In the genomic region with DNA sequence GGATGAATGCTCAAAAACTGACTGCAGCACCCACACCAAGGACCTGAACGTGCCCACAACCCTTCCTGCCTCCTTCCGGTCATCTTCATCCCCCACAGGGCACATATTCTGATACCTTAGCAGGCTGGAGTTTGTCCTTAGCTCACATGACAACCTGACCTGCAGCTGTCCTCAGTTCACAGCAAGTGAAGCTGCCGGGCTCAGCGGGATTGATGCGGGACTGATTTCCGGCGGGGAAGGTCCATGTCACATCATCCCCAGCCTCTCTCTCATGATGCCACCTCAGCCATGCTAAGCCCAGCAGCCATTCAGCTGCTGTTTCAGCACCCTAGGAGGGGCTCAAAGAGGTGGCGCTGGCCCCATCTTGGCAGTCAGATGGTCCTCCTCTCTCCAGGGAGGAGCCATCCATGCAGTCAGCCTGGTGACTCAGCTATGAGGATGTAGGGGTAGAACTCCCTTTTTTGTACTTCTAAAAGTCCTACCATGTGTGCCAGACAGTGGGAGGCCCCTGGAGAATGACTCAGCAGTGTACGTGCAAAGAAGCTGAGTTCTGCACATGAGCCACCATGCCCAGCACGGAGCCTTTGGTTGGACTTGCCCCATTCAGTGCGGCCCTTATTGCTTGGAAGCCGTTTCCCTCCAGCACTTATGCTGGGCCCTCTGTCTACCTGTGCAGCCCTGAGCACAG, we compare ENCODE assay signal across 9 cellular contexts. TPM values are rescaled to one million over a fixed set of nuclear protein-coding genes. Genes with fewer than 3 reads are reported as not detected.
DNase-seq lines count a peak whose midpoint lies in the region; FAIRE-seq and TF ChIP-seq lines count a peak whose summit lies in the region.
"Had no signal": no experiment of that assay in that cellular context is flagged by ENCODE, and none has a peak within 500 bp of the region (broad histone marks: within the 10 kb centered on the region; RNA-seq: fewer than 3 reads in every experiment).

No MANE protein-coding gene starts in this region.

- H3K9me3 ChIP-seq in A673 (ENCODE audit: low read depth, low read length, poor library complexity, severe bottlenecking) (no peaks in the 10 kb centered on the region), uterus (no peaks in the 10 kb centered on the region)

- DNase-seq in A673 (ENCODE audit: low spot score) (peak; percentile 81), HS-5 (ENCODE audit: low read depth) (peak; percentile 97), astrocyte of the cerebellum (ENCODE audit: low read depth) (peak; percentile 85), lung microvascular endothelial cell (ENCODE audit: low read depth in 2 of 2) (peak; percentile 35 to 88), uterus (peak; percentile 68 to 81), KG1 (lab: John Stamatoyannopoulos, UW) (no peak), GM12892 (ENCODE audit: insufficient read length) (no peak), NCI-H1092 treated with DMSO at 0.1 percent for 48 hours (lab: John Stamatoyannopoulos, UW) (no peak)

- CTCF ChIA-PET in A673 (lab: Charles Lee), result no interaction called here

- H3K4me1 ChIP-seq in A673 (ENCODE audit: insufficient read depth, low read length, poor library complexity, severe bottlenecking), result peaks cover 21% of the 10 kb centered on the region
- H3K4me1 ChIP-seq in uterus, result peaks cover 7 to 15% of the 10 kb centered on the region in 2 donors

- H3K27ac ChIP-seq in A673 (ENCODE audit: low read depth, low read length, poor library complexity, severe bottlenecking) (no peak overlapping the region), uterus (peak overlapping the region; percentile 67 to 76)

- H3K27me3 ChIP-seq in A673 (replicated peaks; ENCODE audit: insufficient read depth, low read depth, low read length, poor library complexity) (no peaks in the 10 kb centered on the region), uterus (no peaks in the 10 kb centered on the region)

- no peak for FAIRE-seq in GM12892 (lab: Jason Lieb, UNC)
- FAIRE-seq: GM18507 had no signal

- no peaks in the 10 kb centered on the region for H3K36me3 ChIP-seq in A673 (ENCODE audit: insufficient read depth, low read length, poor library complexity, severe bottlenecking)
- no peaks in the 10 kb centered on the region for H3K36me3 ChIP-seq in uterus

- POLR2A ChIA-PET in A673 (lab: Charles Lee; ENCODE audit: low non-redundant PET), result interaction anchor here (0.5 to 0.6 kb wide), 2 partner anchors 56 to 198 kb away, joined by 4 read pairs; no protein-coding TSS in a partner anchor

- in situ Hi-C loops in astrocyte of the cerebellum (cut with HindIII; ENCODE audit: low sequenced_read_pairs), result no loop called here

- no peak for TF ChIP-seq CTCF in A673 (conservative IDR thresholded peaks at IDR 0.05; ENCODE audit: low read depth, low read length)
- no peak for TF ChIP-seq CTCF in astrocyte of the cerebellum (IDR thresholded peaks at IDR 0.05; ENCODE audit: low read depth, low read length, missing control alignments)
- no peak for TF ChIP-seq CTCF in uterus (IDR thresholded peaks at IDR 0.05)

- TF ChIP-seq POLR2A in uterus (IDR thresholded peaks at IDR 0.05) (no peak), GM12892 (IDR thresholded peaks at IDR 0.05; ENCODE audit: low read depth, low read length) (no peak)

- no TSS peak for BruUV-seq in A673 (replicated peaks; lab: Mats Ljungman, UMichigan)

- intact Hi-C loops in A673 (cut with micrococcal nuclease; ENCODE audit: unreplicated experiment), result no loop called here
- intact Hi-C loops in uterus (cut with DNase I; ENCODE audit: low total_unique reads), result no loop called here

- H3K4me3 ChIP-seq in A673 (ENCODE audit: low read depth, low read length, poor library complexity, severe bottlenecking), result no peak overlapping the region
- no peak overlapping the region for H3K4me3 ChIP-seq in astrocyte of the cerebellum (ENCODE audit: low read depth, low read length)
- no peak overlapping the region for H3K4me3 ChIP-seq in uterus

RNA-seq across cellular contexts. Expression of gene CA12, which starts 9.5 kb away (rescaled TPM):
- total RNA-seq in A673 (2021), result 0.68 and 0.97 TPM in 2 replicates
- 0.22 and 0.40 TPM in 2 replicates for total RNA-seq in lung microvascular endothelial cell
- 10 to 100 TPM in 1 of 4 donors, 1 to 10 TPM in 2, under 1 TPM in 1; 0.29 to 11.8 (median 8.0) TPM for total RNA-seq in uterus
- not detected for polyA plus RNA-seq in GM12892 (2012; ENCODE audit: missing spikeins)

Comparison
In these comparisons a context has a peak if more than half of its experiments do, and no peak if none do; other contexts are left out.
1. DNase-seq: peak in A673 (single experiment), HS-5 (single experiment), astrocyte of the cerebellum (single experiment), lung microvascular endothelial cell (2 of 2) and uterus (2 of 2); none in KG1 (single experiment), GM12892 (single experiment) and NCI-H1092 treated with DMSO at 0.1 percent for 48 hours (single experiment).